ENCODE assay signal across 8 cellular contexts in genomic region chr1:234309598-234310459, GRCh38.
DNase-seq lines count a peak whose midpoint lies in the region; ATAC-seq and TF ChIP-seq lines count a peak whose summit lies in the region.

No MANE protein-coding gene starts in this region.

- H2AFZ ChIP-seq in SU-DHL-6 (ENCODE audit: low read depth, low read length, severe bottlenecking): peak overlapping the region; percentile 22

- H3K9me2 ChIP-seq in SU-DHL-6 (replicated peaks; ENCODE audit: insufficient read depth, low read length): no peaks in the 10 kb centered on the region

- H3K27me3 Mint-ChIP-seq in activated naive CD8-positive, alpha-beta T cell treated with anti-CD3 and anti-CD28 coated beads, Interleukin-2, amount 10 ng/mL, durations not matched to agents 7 days and 5 days: no peaks in the 10 kb centered on the region

- H3K4me2 ChIP-seq in SU-DHL-6 (ENCODE audit: low read depth, low read length, poor library complexity, severe bottlenecking): peak overlapping the region; percentile 12

- ATAC-seq in HG02623 (IDR thresholded peaks at IDR 0.05; ENCODE audit: unreplicated experiment): peak; percentile 82
- ATAC-seq in activated naive CD8-positive, alpha-beta T cell treated with anti-CD3 and anti-CD28 coated beads, Interleukin-2, amount 10 ng/mL, durations not matched to agents 7 days and 5 days (ENCODE audit: low read depth): peak; percentile 74

- no peaks in the 10 kb centered on the region for H3F3A ChIP-seq in SU-DHL-6 (ENCODE audit: insufficient read depth)

- peaks cover 26% of the 10 kb centered on the region for H3K4me1 Mint-ChIP-seq in activated naive CD8-positive, alpha-beta T cell treated with anti-CD3 and anti-CD28 coated beads, Interleukin-2, amount 10 ng/mL, durations not matched to agents 7 days and 5 days

- peaks cover 42% of the 10 kb centered on the region for H3K36me3 Mint-ChIP-seq in activated naive CD8-positive, alpha-beta T cell treated with anti-CD3 and anti-CD28 coated beads, Interleukin-2, amount 10 ng/mL, durations not matched to agents 7 days and 5 days

- no peaks in the 10 kb centered on the region for H4K20me1 ChIP-seq in SU-DHL-6 (ENCODE audit: low read depth, low read length)

- no peak overlapping the region for H3K27ac Mint-ChIP-seq in activated naive CD8-positive, alpha-beta T cell treated with anti-CD3 and anti-CD28 coated beads, Interleukin-2, amount 10 ng/mL, durations not matched to agents 7 days and 5 days

- no peak overlapping the region for H3K4me3 Mint-ChIP-seq in activated naive CD8-positive, alpha-beta T cell treated with anti-CD3 and anti-CD28 coated beads, Interleukin-2, amount 10 ng/mL, durations not matched to agents 7 days and 5 days

- intact Hi-C loops in left ventricle myocardium inferior (cut with micrococcal nuclease): loop anchor here (10.0 kb wide), 2 partner anchors 155 to 195 kb away; no protein-coding TSS in a partner anchor

- no peaks in the 10 kb centered on the region for H3K79me2 ChIP-seq in SU-DHL-6 (ENCODE audit: insufficient read depth, low read length)

- no peaks in the 10 kb centered on the region for H3K27me3 ChIP-seq in SU-DHL-6 (ENCODE audit: low read length)
- peaks cover 51% of the 10 kb centered on the region for H3K27me3 ChIP-seq in left ventricle myocardium inferior (ENCODE audit: low read depth)

- H3K36me3 ChIP-seq in SU-DHL-6 (ENCODE audit: low read length): no peaks in the 10 kb centered on the region
- no peaks in the 10 kb centered on the region for H3K36me3 ChIP-seq in left ventricle myocardium inferior

- H3K9me3 Mint-ChIP-seq in activated naive CD8-positive, alpha-beta T cell treated with anti-CD3 and anti-CD28 coated beads, Interleukin-2, amount 10 ng/mL, durations not matched to agents 7 days and 5 days: no peaks in the 10 kb centered on the region

- no peak overlapping the region for H3K9ac ChIP-seq in SU-DHL-6 (ENCODE audit: low read length)

- H3K4me3 ChIP-seq in SU-DHL-6 (ENCODE audit: insufficient read depth, low read length, poor library complexity, severe bottlenecking): no peak overlapping the region
- H3K4me3 ChIP-seq in left ventricle myocardium inferior: no peak overlapping the region
- peak overlapping the region; percentile 29 for H3K4me3 ChIP-seq in skeletal muscle cell (ENCODE audit: low read depth, low read length)

- peak; percentile 90 for TF ChIP-seq CTCF in GM12874 (IDR thresholded peaks at IDR 0.05; ENCODE audit: insufficient read depth, low read depth, low read length)
- TF ChIP-seq CTCF in SU-DHL-6 (IDR thresholded peaks at IDR 0.05; ENCODE audit: insufficient read depth, low read length, poor library complexity, severe bottlenecking): peak; percentile 76
- TF ChIP-seq CTCF in left ventricle myocardium inferior (IDR thresholded peaks at IDR 0.05; ENCODE audit: borderline replicate concordance): peak; percentile 88

- no peaks in the 10 kb centered on the region for H3K4me1 ChIP-seq in left ventricle myocardium inferior

- POLR2A ChIA-PET in activated naive CD8-positive, alpha-beta T cell treated with anti-CD3 and anti-CD28 coated beads, Interleukin-2, amount 10 ng/mL, durations not matched to agents 7 days and 5 days (lab: Charles Lee): interaction anchor here (1.1 to 1.4 kb wide), 3 partner anchors 95 to 139 kb away, joined by 3 to 7 read pairs (median 4); no protein-coding TSS in a partner anchor

- DNase-seq in NCI-H1092 treated with DMSO at 0.1 percent for 48 hours (lab: John Stamatoyannopoulos, UW) (peak; percentile 94), left ventricle myocardium inferior (peak; percentile 40), skeletal muscle cell (ENCODE audit: low read depth) (no peak), cerebellar nuclear complex (lab: John Stamatoyannopoulos, UW) (no peak)
- peak; percentile 67 for DNase-seq in activated naive CD8-positive, alpha-beta T cell treated with anti-CD3 and anti-CD28 coated beads, Interleukin-2, amount 10 ng/mL, durations not matched to agents 7 days and 5 days

- no peak overlapping the region for H3K27ac ChIP-seq in SU-DHL-6 (ENCODE audit: low read depth, low read length)
- no peak overlapping the region for H3K27ac ChIP-seq in left ventricle myocardium inferior (replicated peaks)

- H3K9me3 ChIP-seq in SU-DHL-6 (ENCODE audit: insufficient read depth, low read length): no peaks in the 10 kb centered on the region
- H3K9me3 ChIP-seq in left ventricle myocardium inferior (replicated peaks): no peaks in the 10 kb centered on the region

Comparison
In these comparisons a context has a peak if more than half of its experiments do, and no peak if none do; other contexts are left out.
1. DNase-seq: peak in NCI-H1092 treated with DMSO at 0.1 percent for 48 hours (single experiment), activated naive CD8-positive, alpha-beta T cell treated with anti-CD3 and anti-CD28 coated beads, Interleukin-2, amount 10 ng/mL, durations not matched to agents 7 days and 5 days (single experiment) and left ventricle myocardium inferior (single experiment); none in skeletal muscle cell (single experiment) and cerebellar nuclear complex (0 of 2).
2. Peak in every context shown above with its lines, with median percentiles within 50 percentile points of each other: CTCF ChIP-seq.